ENCODE assay signal across 1 cellular context in the genomic region with DNA sequence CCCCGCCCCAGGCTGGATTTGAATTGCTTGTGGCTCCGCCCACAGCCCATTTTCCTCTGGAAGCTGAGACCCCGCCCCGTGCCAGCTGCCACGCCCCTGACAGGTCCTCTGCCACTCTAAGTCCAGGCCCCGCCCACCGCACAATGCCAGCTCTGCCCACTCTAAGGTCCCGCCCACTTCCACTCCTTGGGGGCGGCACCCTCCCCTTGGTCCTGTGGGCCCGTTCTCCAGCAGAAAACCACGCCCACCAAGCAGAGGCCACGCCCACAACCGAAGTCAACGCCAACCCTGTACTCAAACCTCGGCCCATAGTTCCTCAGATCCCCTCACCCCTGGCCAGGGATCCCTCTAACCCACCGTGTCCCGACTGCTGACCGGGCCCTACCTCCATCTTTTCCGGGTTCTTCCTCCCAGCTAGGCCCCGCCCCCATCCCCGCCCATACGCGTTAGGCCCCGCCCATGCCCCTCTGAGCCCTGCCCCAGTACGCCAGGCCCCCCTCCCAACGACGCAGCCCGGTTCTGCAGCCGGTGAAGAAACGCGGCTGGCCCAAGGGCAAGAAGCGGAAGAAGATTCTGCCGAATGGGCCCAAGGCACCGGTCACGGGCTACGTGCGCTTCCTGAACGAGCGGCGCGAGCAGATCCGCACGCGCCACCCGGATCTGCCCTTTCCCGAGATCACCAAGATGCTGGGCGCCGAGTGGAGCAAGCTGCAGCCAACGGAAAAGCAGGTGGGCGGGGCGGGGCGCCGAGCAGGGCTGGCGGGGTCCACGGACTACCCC.
TF ChIP-seq lines count a peak whose summit lies in the region.

No MANE protein-coding gene starts in this region.

TF ChIP-seq in K562, 482 proteins besides CTCF, POLR2A, EP300 and RAD21 (continued from another document and continues in another):
- TF ChIP-seq SIX5 (IDR thresholded peaks at IDR 0.05; ENCODE audit: borderline replicate concordance in 1 of 2, insufficient read depth in 1 of 2, low read depth in 1 of 2, low read length in 2 of 2) (no peak), SP1 (CRISPR knock-in tag; IDR thresholded peaks at IDR 0.05) (peak; percentile 100), FOS (IDR thresholded peaks at IDR 0.05; ENCODE audit: extremely low read depth, insufficient read length) (no peak), PHTF2 (CRISPR knock-in tag; IDR thresholded peaks at IDR 0.05) (no peak), CUX1 (CRISPR knock-in tag; IDR thresholded peaks at IDR 0.05) (no peak), BRCA1 (IDR thresholded peaks at IDR 0.05) (no peak), BRCA1 (CRISPR knock-in tag; IDR thresholded peaks at IDR 0.05) (no peak), ZNF133 (CRISPR knock-in tag; IDR thresholded peaks at IDR 0.05) (no peak), SMARCC2 (IDR thresholded peaks at IDR 0.05; ENCODE audit: low read depth) (no peak), ZNF584 (CRISPR knock-in tag; IDR thresholded peaks at IDR 0.05; ENCODE audit: low read depth) (no peak), ESRRB (CRISPR knock-in tag; IDR thresholded peaks at IDR 0.05; ENCODE audit: borderline replicate concordance) (no peak), MAFG (tag; conservative IDR thresholded peaks at IDR 0.05) (no peak), ETS1 (conservative IDR thresholded peaks at IDR 0.05; ENCODE audit: control insufficient read depth, low read depth, low read length) (no peak), HDAC8 (tag; IDR thresholded peaks at IDR 0.05) (no peak), KLF13 (tag; IDR thresholded peaks at IDR 0.05; ENCODE audit: borderline replicate concordance, low read depth) (peak; percentile 69), ZSCAN32 (CRISPR knock-in tag; IDR thresholded peaks at IDR 0.05) (no peak), NR2F6 (CRISPR knock-in tag; IDR thresholded peaks at IDR 0.05) (no peak), GTF2F1 (IDR thresholded peaks at IDR 0.05; ENCODE audit: low read depth, low read length) (no peak), SRSF3 (IDR thresholded peaks at IDR 0.05; ENCODE audit: insufficient read depth, low read length) (no peak), ZKSCAN1 (IDR thresholded peaks at IDR 0.05; ENCODE audit: low read depth, low read length) (no peak), FOXP1 (CRISPR knock-in tag; IDR thresholded peaks at IDR 0.05) (no peak), TAF9B (IDR thresholded peaks at IDR 0.05; ENCODE audit: partially characterized antibody) (no peak), EHMT2 (IDR thresholded peaks at IDR 0.05) (no peak), CBX8 (IDR thresholded peaks at IDR 0.05; ENCODE audit: borderline replicate concordance, extremely low read depth, low read depth, low read length, poor library complexity, severe bottlenecking) (no peak), ZNF696 (CRISPR knock-in tag; conservative IDR thresholded peaks at IDR 0.05) (no peak), RFX1 (IDR thresholded peaks at IDR 0.05) (no peak), POLR2AphosphoS2 (IDR thresholded peaks at IDR 0.05; ENCODE audit: low read length) (no peak), TAL1 (IDR thresholded peaks at IDR 0.05) (no peak), RBM34 (IDR thresholded peaks at IDR 0.05; ENCODE audit: borderline replicate concordance, insufficient read depth, low read length) (no peak), ZBTB33 (CRISPR knock-in tag; IDR thresholded peaks at IDR 0.05) (peak; percentile 96), ZNF253 (CRISPR knock-in tag; conservative IDR thresholded peaks at IDR 0.05) (no peak), ZNF217 (CRISPR knock-in tag; IDR thresholded peaks at IDR 0.05) (no peak), ZNF263 (CRISPR knock-in tag; IDR thresholded peaks at IDR 0.05; ENCODE audit: borderline replicate concordance) (no peak), ZNF280B (CRISPR knock-in tag; IDR thresholded peaks at IDR 0.05) (no peak), ZNF764 (CRISPR knock-in tag; IDR thresholded peaks at IDR 0.05; ENCODE audit: low read depth) (no peak), SNRNP70 (optimal IDR thresholded peaks at IDR 0.05; ENCODE audit: low read depth, low read length) (no peak), ZBTB43 (CRISPR knock-in tag; IDR thresholded peaks at IDR 0.05) (no peak), JUNB (CRISPR knock-in tag; conservative IDR thresholded peaks at IDR 0.05) (no peak), ZNF436 (CRISPR knock-in tag; IDR thresholded peaks at IDR 0.05) (no peak), KAT8 (IDR thresholded peaks at IDR 0.05; ENCODE audit: low read depth) (no peak), ARID1B (IDR thresholded peaks at IDR 0.05) (no peak), ATF7 (IDR thresholded peaks at IDR 0.05) (no peak), PKNOX1 (IDR thresholded peaks at IDR 0.05) (peak; percentile 97), TAF1 (IDR thresholded peaks at IDR 0.05; ENCODE audit: control insufficient read depth, extremely low read depth, insufficient read depth, low read length, severe bottlenecking) (no peak), POLR2G (IDR thresholded peaks at IDR 0.05; ENCODE audit: low read depth, low read length) (peak; percentile 57), ATF2 (CRISPR knock-in tag; IDR thresholded peaks at IDR 0.05) (no peak)
- TF ChIP-seq, protein P1, sequence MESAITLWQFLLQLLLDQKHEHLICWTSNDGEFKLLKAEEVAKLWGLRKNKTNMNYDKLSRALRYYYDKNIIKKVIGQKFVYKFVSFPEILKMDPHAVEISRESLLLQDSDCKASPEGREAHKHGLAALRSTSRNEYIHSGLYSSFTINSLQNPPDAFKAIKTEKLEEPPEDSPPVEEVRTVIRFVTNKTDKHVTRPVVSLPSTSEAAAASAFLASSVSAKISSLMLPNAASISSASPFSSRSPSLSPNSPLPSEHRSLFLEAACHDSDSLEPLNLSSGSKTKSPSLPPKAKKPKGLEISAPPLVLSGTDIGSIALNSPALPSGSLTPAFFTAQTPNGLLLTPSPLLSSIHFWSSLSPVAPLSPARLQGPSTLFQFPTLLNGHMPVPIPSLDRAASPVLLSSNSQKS (CRISPR knock-in tag; IDR thresholded peaks at IDR 0.05): no peak
- TF ChIP-seq, protein P2, sequence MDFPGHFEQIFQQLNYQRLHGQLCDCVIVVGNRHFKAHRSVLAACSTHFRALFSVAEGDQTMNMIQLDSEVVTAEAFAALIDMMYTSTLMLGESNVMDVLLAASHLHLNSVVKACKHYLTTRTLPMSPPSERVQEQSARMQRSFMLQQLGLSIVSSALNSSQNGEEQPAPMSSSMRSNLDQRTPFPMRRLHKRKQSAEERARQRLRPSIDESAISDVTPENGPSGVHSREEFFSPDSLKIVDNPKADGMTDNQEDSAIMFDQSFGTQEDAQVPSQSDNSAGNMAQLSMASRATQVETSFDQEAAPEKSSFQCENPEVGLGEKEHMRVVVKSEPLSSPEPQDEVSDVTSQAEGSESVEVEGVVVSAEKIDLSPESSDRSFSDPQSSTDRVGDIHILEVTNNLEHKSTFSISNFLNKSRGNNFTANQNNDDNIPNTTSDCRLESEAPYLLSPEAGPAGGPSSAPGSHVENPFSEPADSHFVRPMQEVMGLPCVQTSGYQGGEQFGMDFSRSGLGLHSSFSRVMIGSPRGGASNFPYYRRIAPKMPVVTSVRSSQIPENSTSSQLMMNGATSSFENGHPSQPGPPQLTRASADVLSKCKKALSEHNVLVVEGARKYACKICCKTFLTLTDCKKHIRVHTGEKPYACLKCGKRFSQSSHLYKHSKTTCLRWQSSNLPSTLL (IDR thresholded peaks at IDR 0.05): no peak
